ENCODE assay signal across 21 cellular contexts in the genomic region with DNA sequence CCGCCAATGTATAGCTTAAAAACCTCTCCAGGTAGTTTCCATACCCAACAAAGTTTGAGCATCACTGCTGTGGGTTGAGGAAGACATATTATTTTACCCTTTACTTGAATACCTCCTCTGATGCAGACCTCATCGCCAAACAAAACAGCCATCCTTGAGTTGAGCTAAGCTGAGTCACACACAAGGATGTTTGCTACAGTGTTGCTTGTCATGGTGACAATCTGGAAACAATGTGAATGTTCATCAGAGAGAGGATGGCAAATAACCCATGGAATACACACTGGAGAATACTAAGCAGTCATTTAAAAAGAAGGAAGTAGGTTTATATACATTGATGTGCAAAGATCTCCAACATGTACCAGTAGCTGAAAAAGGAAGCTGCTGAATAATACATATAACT. TPM values are rescaled to one million over a fixed set of nuclear protein-coding genes. Genes with fewer than 3 reads are reported as not detected.
A peak's percentile ranks its signal among the peaks of the same experiment; 100 is the strongest.
DNase-seq lines count a peak whose midpoint lies in the region; TF ChIP-seq lines count a peak whose summit lies in the region.
"Had no signal": no experiment of that assay in that cellular context is flagged by ENCODE, and none has a peak within 500 bp of the region (broad histone marks: within the 10 kb centered on the region; RNA-seq: fewer than 3 reads in every experiment).

No MANE protein-coding gene starts in this region.

- H3K27ac Mint-ChIP-seq in activated naive CD4-positive, alpha-beta T cell treated with anti-CD3 and anti-CD28 coated beads, Interleukin-2, amount 50 U/mL, for 24 hours = peak overlapping the region; percentile 85
- H3K27ac Mint-ChIP-seq: nephron; stimulated activated naive B cell treated with anti-CD40 and anti-IgM and Interleukin-4, amounts not matched to agents 10 μg/mL and 1 μg/mL and 100 μg/mL, for 72 hours; WTC11 had no signal

- H3K79me2 ChIP-seq in OCI-LY7 (ENCODE audit: insufficient read depth, low read depth, low read length) = no peaks in the 10 kb centered on the region

- in situ Hi-C loops in astrocyte of the spinal cord (cut with HindIII; ENCODE audit: low sequenced_read_pairs) = no loop called here

- no peaks in the 10 kb centered on the region for H3K9me3 ChIP-seq in OCI-LY7 (ENCODE audit: low read length)
- H3K9me3 ChIP-seq: tibial nerve had no signal

- no peak overlapping the region for H3K4me3 Mint-ChIP-seq in activated naive CD4-positive, alpha-beta T cell treated with anti-CD3 and anti-CD28 coated beads, Interleukin-2, amount 50 U/mL, for 24 hours
- H3K4me3 Mint-ChIP-seq: central memory CD8-positive, alpha-beta T cell; nephron; stimulated activated naive B cell treated with anti-CD40 and anti-IgM and Interleukin-4, amounts not matched to agents 10 μg/mL and 1 μg/mL and 100 μg/mL, for 72 hours; WTC11 had no signal

- TF ChIP-seq CTCF in astrocyte of the spinal cord (IDR thresholded peaks at IDR 0.05; ENCODE audit: low read depth, low read length) = no peak
- no peak for TF ChIP-seq CTCF in dorsolateral prefrontal cortex (IDR thresholded peaks at IDR 0.05 in 54 of 56, conservative IDR thresholded peaks at IDR 0.05 in 2 of 56; ENCODE audit: low read depth in 1 of 56, partially characterized antibody in 56 of 56)
- TF ChIP-seq CTCF in OCI-LY7 (conservative IDR thresholded peaks at IDR 0.05; ENCODE audit: low read length) = no peak

- no peak overlapping the region for H3K4me2 ChIP-seq in OCI-LY7 (ENCODE audit: low read length)

- no peaks in the 10 kb centered on the region for H3K27me3 Mint-ChIP-seq in activated naive CD4-positive, alpha-beta T cell treated with anti-CD3 and anti-CD28 coated beads, Interleukin-2, amount 50 U/mL, for 24 hours

- H3K36me3 ChIP-seq in OCI-LY7 (ENCODE audit: insufficient read depth, low read length) = no peaks in the 10 kb centered on the region
- H3K36me3 ChIP-seq: tibial nerve had no signal

- H3K27ac ChIP-seq in dorsolateral prefrontal cortex (no peak overlapping the region), OCI-LY7 (ENCODE audit: low read depth, low read length, poor library complexity, severe bottlenecking) (no peak overlapping the region)
- H3K27ac ChIP-seq: tibial nerve had no signal

- H3K36me3 Mint-ChIP-seq in activated naive CD4-positive, alpha-beta T cell treated with anti-CD3 and anti-CD28 coated beads, Interleukin-2, amount 50 U/mL, for 24 hours = no peaks in the 10 kb centered on the region
- H3K36me3 Mint-ChIP-seq: stimulated activated naive B cell treated with anti-CD40 and anti-IgM and Interleukin-4, amounts not matched to agents 10 μg/mL and 1 μg/mL and 100 μg/mL, for 72 hours; WTC11 had no signal

- H3K4me1 ChIP-seq in OCI-LY7 (ENCODE audit: insufficient read depth, low read length, poor library complexity, severe bottlenecking) = no peaks in the 10 kb centered on the region

- H3K4me3 ChIP-seq in astrocyte of the spinal cord (ENCODE audit: low read depth, low read length) (no peak overlapping the region), dorsolateral prefrontal cortex (no peak overlapping the region), OCI-LY7 (ENCODE audit: low read depth, low read length, poor library complexity, severe bottlenecking) (no peak overlapping the region)
- H3K4me3 ChIP-seq: tibial nerve had no signal

- H4K20me1 ChIP-seq in OCI-LY7 (ENCODE audit: insufficient read depth, low read length) = no peaks in the 10 kb centered on the region

- H3K4me1 Mint-ChIP-seq in activated naive CD4-positive, alpha-beta T cell treated with anti-CD3 and anti-CD28 coated beads, Interleukin-2, amount 50 U/mL, for 24 hours = peaks cover 86% of the 10 kb centered on the region

- no peaks in the 10 kb centered on the region for H3K9me2 ChIP-seq in OCI-LY7 (ENCODE audit: insufficient read depth, low read length)

- POLR2A ChIA-PET in OCI-LY7 (lab: Charles Lee) = interaction anchor here (1.2 kb wide), 1 partner anchor 49 kb away, joined by 4 read pairs; no protein-coding TSS in a partner anchor

- intact Hi-C loops in dorsolateral prefrontal cortex (cut with DNase I) (no loop called here), OCI-LY7 (cut with micrococcal nuclease; ENCODE audit: unreplicated experiment) (no loop called here)

- BruUV-seq in OCI-LY7 (replicated peaks; lab: Mats Ljungman, UMichigan) = no TSS peak

- no peak overlapping the region for H2AFZ ChIP-seq in OCI-LY7 (ENCODE audit: low read length)

- no peak for DNase-seq in activated naive CD4-positive, alpha-beta T cell (lab: John Stamatoyannopoulos, UW)
- DNase-seq in HT1080 (ENCODE audit: low read depth) (peak; percentile 49), astrocyte of the spinal cord (ENCODE audit: low read depth, low spot score) (peak; percentile 15), renal cortical epithelial cell (ENCODE audit: low read depth) (peak; percentile 38), NCI-H146 treated with DMSO at 0.1 percent for 48 hours (lab: John Stamatoyannopoulos, UW; ENCODE audit: unreplicated experiment) (no peak), dorsolateral prefrontal cortex (no peak), OCI-LY7 (ENCODE audit: low spot score) (no peak)
- DNase-seq: AML-193; amniotic stem cell; erythroblast; GDM1; glutamatergic neuron; NCI-H1092; NCI-H2081 treated with DMSO at 0.1 percent for 48 hours; stimulated activated naive B cell treated with anti-CD40 and anti-IgM and Interleukin-4, amounts not matched to agents 10 μg/mL and 1 μg/mL and 100 μg/mL, for 72 hours; T-helper 2 cell had no signal

- peaks cover 0 to 21% (median 6%) of the 10 kb centered on the region in 45 donors for H3K27me3 ChIP-seq in dorsolateral prefrontal cortex

- CTCF ChIA-PET in OCI-LY7 (lab: Charles Lee; ENCODE audit: unreplicated experiment) = no interaction called here

- no peaks in the 10 kb centered on the region for H3K9me3 Mint-ChIP-seq in activated naive CD4-positive, alpha-beta T cell treated with anti-CD3 and anti-CD28 coated beads, Interleukin-2, amount 50 U/mL, for 24 hours
- H3K9me3 Mint-ChIP-seq: central memory CD8-positive, alpha-beta T cell; stimulated activated naive B cell treated with anti-CD40 and anti-IgM and Interleukin-4, amounts not matched to agents 10 μg/mL and 1 μg/mL and 100 μg/mL, for 72 hours; WTC11 had no signal

RNA-seq across cellular contexts. Expression of a gene that starts 41.1 kb away (rescaled TPM):
- not detected in 2 replicates for total RNA-seq in HT1080 (2014; rRNA removed; shearing (Covaris generic))
- polyA plus RNA-seq in HT1080 (2015; cell fraction: cytosol; rRNA removed) = 0.20 and 0.76 TPM in 2 replicates
- polyA plus RNA-seq in HT1080 (2015; cell fraction: nucleus; rRNA removed) = 0.31 TPM in 1 of 2 replicates, not detected in the other
- total RNA-seq in renal cortical epithelial cell = 1.0 and 2.0 TPM in 2 replicates
- 1 to 10 TPM in 115 of 120 experiments, under 1 TPM in 5; 0.75 to 9.0 (median 2.3) TPM for total RNA-seq in dorsolateral prefrontal cortex
- 0.39 and 1.1 TPM in 2 replicates for total RNA-seq in OCI-LY7 (2014; rRNA removed; shearing (Covaris generic))
- 0.97 and 1.9 TPM in 2 replicates for total RNA-seq in OCI-LY7 (2022)

Comparison
In these comparisons a context has a peak if more than half of its experiments do, and no peak if none do; other contexts are left out.
1. DNase-seq: peak in HT1080 (single experiment), astrocyte of the spinal cord (single experiment) and renal cortical epithelial cell (single experiment); none in activated naive CD4-positive, alpha-beta T cell (0 of 4), NCI-H146 treated with DMSO at 0.1 percent for 48 hours (single experiment), dorsolateral prefrontal cortex (0 of 10) and OCI-LY7 (single experiment).